ENCODE assay signal across 36 cellular contexts in genomic region chr4:185895351-185895750, GRCh38.
"Had no signal": no experiment of that assay in that cellular context is flagged by ENCODE, and none has a peak within 500 bp of the region (broad histone marks: within the 10 kb centered on the region; RNA-seq: fewer than 3 reads in every experiment).

No MANE protein-coding gene starts in this region.

- FAIRE-seq: bronchial epithelial cell, TTC549 had no signal

- H3K27me3 Mint-ChIP-seq: activated CD4-positive, alpha-beta T cell treated with anti-CD3 and anti-CD28 coated beads, Interleukin-2, amount 10 ng/mL, durations not matched to agents 24 days and 14 days; activated naive CD8-positive, alpha-beta T cell treated with anti-CD3 and anti-CD28 coated beads, Interleukin-2, amount 10 ng/mL, durations not matched to agents 7 days and 5 days had no signal

- H3K36me3 Mint-ChIP-seq: activated CD4-positive, alpha-beta memory T cell treated with anti-CD3 and anti-CD28 coated beads for 36 hours; activated naive CD4-positive, alpha-beta T cell treated with anti-CD3 and anti-CD28 coated beads, Interleukin-2, amount 10 ng/mL, durations not matched to agents 7 days and 5 days; activated naive CD4-positive, alpha-beta T cell treated with anti-CD3 and anti-CD28 coated beads, Interleukin-2, amount 50 U/mL, for 24 hours; activated naive CD8-positive, alpha-beta T cell; activated naive CD8-positive, alpha-beta T cell treated with anti-CD3 and anti-CD28 coated beads, Interleukin-2, amount 10 ng/mL, durations not matched to agents 7 days and 5 days; T-cell had no signal

- H3K9me3 Mint-ChIP-seq: activated B cell treated with CpG ODN at 0.5 μM for 24 hours; activated CD4-positive, alpha-beta memory T cell treated with anti-CD3 and anti-CD28 coated beads for 36 hours; activated CD4-positive, alpha-beta T cell treated with anti-CD3 and anti-CD28 coated beads, Interleukin-2, amount 10 ng/mL, durations not matched to agents 24 days and 14 days; activated CD8-positive, alpha-beta T cell treated with anti-CD3 and anti-CD28 coated beads for 36 hours; activated naive CD4-positive, alpha-beta T cell treated with anti-CD3 and anti-CD28 coated beads, Interleukin-2, amount 10 ng/mL, durations not matched to agents 7 days and 5 days; activated naive CD4-positive, alpha-beta T cell treated with anti-CD3 and anti-CD28 coated beads, Interleukin-2, amount 50 U/mL, for 24 hours; activated naive CD8-positive, alpha-beta T cell treated with anti-CD3 and anti-CD28 coated beads, Interleukin-2, amount 10 ng/mL, durations not matched to agents 7 days and 5 days; activated naive CD8-positive, alpha-beta T cell treated with anti-CD3 and anti-CD28 coated beads, Interleukin-2, amount 50 U/mL, for 24 hours; activated T-cell treated with anti-CD3 and anti-CD28 coated beads, Interleukin-2, amount 50 U/mL, for 24 hours; activated T-helper 2 cell treated with anti-CD3 and anti-CD28 coated beads, Interferon-gamma antibody, Interleukin-2, Interleukin-4, amounts not matched to agents 10 μg/mL and 5 μg/mL and 100 μg/mL, durations not matched to agents 14 hours and 24 hours and 36 hours; central memory CD8-positive, alpha-beta T cell; T-cell; T-helper 2 cell treated with Interferon-gamma antibody and Interleukin-4, amounts not matched to agents 5 μg/mL and 100 μg/mL, for 36 hours had no signal

- H3K9me3 ChIP-seq: ascending aorta had no signal

- H3K4me3 ChIP-seq: ascending aorta, cardiac muscle cell had no signal

- H3K4me3 Mint-ChIP-seq: activated B cell treated with CpG ODN at 0.5 μM for 24 hours; activated CD4-positive, alpha-beta memory T cell treated with anti-CD3 and anti-CD28 coated beads for 36 hours; activated CD4-positive, alpha-beta T cell treated with anti-CD3 and anti-CD28 coated beads, Interleukin-2, amount 10 ng/mL, durations not matched to agents 24 days and 14 days; activated CD8-positive, alpha-beta T cell treated with anti-CD3 and anti-CD28 coated beads for 36 hours; activated naive CD4-positive, alpha-beta T cell treated with anti-CD3 and anti-CD28 coated beads, Interleukin-2, amount 10 ng/mL, durations not matched to agents 7 days and 5 days; activated naive CD4-positive, alpha-beta T cell treated with anti-CD3 and anti-CD28 coated beads, Interleukin-2, amount 50 U/mL, for 24 hours; activated naive CD8-positive, alpha-beta T cell; activated naive CD8-positive, alpha-beta T cell treated with anti-CD3 and anti-CD28 coated beads, Interleukin-2, amount 10 ng/mL, durations not matched to agents 7 days and 5 days; activated naive CD8-positive, alpha-beta T cell treated with anti-CD3 and anti-CD28 coated beads, Interleukin-2, amount 50 U/mL, for 24 hours; activated T-cell treated with anti-CD3 and anti-CD28 coated beads, Interleukin-2, amount 50 U/mL, for 24 hours; brain; central memory CD8-positive, alpha-beta T cell; T-cell; T-helper 17 cell; T-helper 2 cell treated with Interferon-gamma antibody and Interleukin-4, amounts not matched to agents 5 μg/mL and 100 μg/mL, for 36 hours had no signal

- H3K27me3 ChIP-seq: ascending aorta, cardiac muscle cell had no signal

- H3K27ac ChIP-seq: ascending aorta, cardiac muscle cell, VCaP had no signal

- H3K4me1 ChIP-seq: ascending aorta had no signal

- ATAC-seq: activated CD8-positive, alpha-beta T cell treated with anti-CD3 and anti-CD28 coated beads for 36 hours; activated naive CD8-positive, alpha-beta T cell treated with anti-CD3 and anti-CD28 coated beads, Interleukin-2, amount 50 U/mL, for 24 hours; T-cell; T-helper 17 cell had no signal

- H3K4me1 Mint-ChIP-seq: activated CD4-positive, alpha-beta T cell treated with anti-CD3 and anti-CD28 coated beads, Interleukin-2, amount 10 ng/mL, durations not matched to agents 24 days and 14 days; activated naive CD4-positive, alpha-beta T cell treated with anti-CD3 and anti-CD28 coated beads, Interleukin-2, amount 10 ng/mL, durations not matched to agents 7 days and 5 days; activated naive CD4-positive, alpha-beta T cell treated with anti-CD3 and anti-CD28 coated beads, Interleukin-2, amount 50 U/mL, for 24 hours; activated naive CD8-positive, alpha-beta T cell treated with anti-CD3 and anti-CD28 coated beads, Interleukin-2, amount 50 U/mL, for 24 hours; central memory CD8-positive, alpha-beta T cell; T-cell had no signal

- DNase-seq: activated B cell treated with CpG ODN at 0.5 μM for 24 hours; activated CD4-positive, alpha-beta memory T cell treated with anti-CD3 and anti-CD28 coated beads for 36 hours; activated CD4-positive, alpha-beta T cell treated with anti-CD3 and anti-CD28 coated beads for 4 hours; activated CD4-positive, alpha-beta T cell treated with anti-CD3 and anti-CD28 coated beads, Interleukin-2, amount 10 ng/mL, durations not matched to agents 24 days and 14 days; activated CD4-positive, alpha-beta T cell treated with anti-CD3 and anti-CD28 coated beads, Interleukin-2, amount 50 U/mL, for 1 hour; activated CD4-positive, alpha-beta T cell treated with anti-CD3 and anti-CD28 coated beads, Interleukin-2, amount 50 U/mL, for 4 hours; activated CD4-positive, CD25-positive, alpha-beta regulatory T cell treated with anti-CD3 and anti-CD28 coated beads, Interleukin-2, amount 50 U/mL, for 72 hours; activated CD8-positive, alpha-beta memory T cell treated with anti-CD3 and anti-CD28 coated beads, Interleukin-2, amount 50 U/mL, for 4 hours; activated CD8-positive, alpha-beta T cell treated with anti-CD3 and anti-CD28 coated beads for 36 hours; activated effector memory CD4-positive, alpha-beta T cell treated with Interleukin-2 at 50 U/mL for 16 hours; activated gamma-delta T cell; activated naive CD4-positive, alpha-beta T cell treated with anti-CD3 and anti-CD28 coated beads, Interleukin-2, amount 10 ng/mL, durations not matched to agents 7 days and 5 days; activated naive CD4-positive, alpha-beta T cell treated with Interleukin-2 at 50 U/mL for 16 hours; activated naive CD8-positive, alpha-beta T cell treated with anti-CD3 and anti-CD28 coated beads, Interleukin-2, amount 10 ng/mL, durations not matched to agents 7 days and 5 days; activated naive CD8-positive, alpha-beta T cell treated with anti-CD3 and anti-CD28 coated beads, Interleukin-2, amount 50 U/mL, for 24 hours; activated T-cell treated with anti-CD3 and anti-CD28 coated beads for 4 hours; activated T-cell treated with anti-CD3 and anti-CD28 coated beads, Interleukin-2, amount 50 U/mL, for 24 hours; activated T-cell treated with anti-CD3 and anti-CD28 coated beads, Interleukin-2, amount 50 U/mL, for 48 hours; amygdala; anterior cingulate cortex; caudate nucleus; cerebellar nuclear complex; T-cell; T-helper 17 cell; T-helper 9 cell had no signal

- H3K27ac Mint-ChIP-seq: activated B cell treated with CpG ODN at 0.5 μM for 24 hours; activated CD4-positive, alpha-beta memory T cell treated with anti-CD3 and anti-CD28 coated beads for 36 hours; activated CD4-positive, alpha-beta T cell treated with anti-CD3 and anti-CD28 coated beads, Interleukin-2, amount 10 ng/mL, durations not matched to agents 24 days and 14 days; activated CD8-positive, alpha-beta T cell treated with anti-CD3 and anti-CD28 coated beads for 36 hours; activated naive CD4-positive, alpha-beta T cell treated with anti-CD3 and anti-CD28 coated beads, Interleukin-2, amount 10 ng/mL, durations not matched to agents 7 days and 5 days; activated naive CD4-positive, alpha-beta T cell treated with anti-CD3 and anti-CD28 coated beads, Interleukin-2, amount 50 U/mL, for 24 hours; activated naive CD8-positive, alpha-beta T cell; activated naive CD8-positive, alpha-beta T cell treated with anti-CD3 and anti-CD28 coated beads, Interleukin-2, amount 10 ng/mL, durations not matched to agents 7 days and 5 days; activated naive CD8-positive, alpha-beta T cell treated with anti-CD3 and anti-CD28 coated beads, Interleukin-2, amount 50 U/mL, for 24 hours; activated T-cell treated with anti-CD3 and anti-CD28 coated beads, Interleukin-2, amount 50 U/mL, for 24 hours; activated T-helper 2 cell treated with anti-CD3 and anti-CD28 coated beads, Interferon-gamma antibody, Interleukin-2, Interleukin-4, amounts not matched to agents 10 μg/mL and 5 μg/mL and 100 μg/mL, durations not matched to agents 14 hours and 24 hours and 36 hours; T-cell; T-helper 17 cell; T-helper 2 cell treated with Interferon-gamma antibody and Interleukin-4, amounts not matched to agents 5 μg/mL and 100 μg/mL, for 36 hours had no signal

- H3K36me3 ChIP-seq: ascending aorta, cardiac muscle cell had no signal
